ENCODE assay signal across 9 cellular contexts in genomic region chr11:65817312-65817814, GRCh38. TPM values are rescaled to one million over a fixed set of nuclear protein-coding genes. Genes with fewer than 3 reads are reported as not detected.
DNase-seq lines count a peak whose midpoint lies in the region; ATAC-seq and TF ChIP-seq lines count a peak whose summit lies in the region.
"Had no signal": no experiment of that assay in that cellular context is flagged by ENCODE, and none has a peak within 500 bp of the region (broad histone marks: within the 10 kb centered on the region; RNA-seq: fewer than 3 reads in every experiment).

No MANE protein-coding gene starts in this region.

- DNase-seq in NCI-H2227 (lab: John Stamatoyannopoulos, UW; ENCODE audit: unreplicated experiment) (peak; percentile 45), NCI-H2227 treated with DMSO at 0.1 percent for 48 hours (lab: John Stamatoyannopoulos, UW) (no peak), hepatocyte (ENCODE audit: low spot score) (peak; percentile 48), NCI-H526 (lab: John Stamatoyannopoulos, UW) (no peak), RPMI8226 (no peak)
- no peak for DNase-seq in activated CD4-positive, alpha-beta memory T cell treated with anti-CD3 and anti-CD28 coated beads for 36 hours
- DNase-seq in stimulated activated naive CD8-positive, alpha-beta T cell treated with anti-CD3 and anti-CD28 coated beads, Interleukin-15, amount 100 ng/mL, for 72 hours: no peak

- peak overlapping the region; percentile 67 for H3K4me2 ChIP-seq in hepatocyte

- no peaks in the 10 kb centered on the region for H4K20me1 ChIP-seq in hepatocyte (ENCODE audit: insufficient read depth, poor library complexity, severe bottlenecking)

- H3K4me3 ChIP-seq in hepatocyte: peak overlapping the region; percentile 38

- no peaks in the 10 kb centered on the region for H3K4me1 ChIP-seq in hepatocyte (ENCODE audit: insufficient read depth)

- H3K27ac ChIP-seq in hepatocyte: peak overlapping the region; percentile 85

- no peaks in the 10 kb centered on the region for H3K9me2 ChIP-seq in hepatocyte (replicated peaks; ENCODE audit: insufficient read depth)

- no peaks in the 10 kb centered on the region for H3K9me3 ChIP-seq in hepatocyte (ENCODE audit: low read depth)

- TF ChIP-seq CTCF in hepatocyte (IDR thresholded peaks at IDR 0.05; ENCODE audit: poor library complexity): no peak

- peak overlapping the region; percentile 46 for H3K27ac Mint-ChIP-seq in activated CD4-positive, alpha-beta memory T cell treated with anti-CD3 and anti-CD28 coated beads for 36 hours
- no peak overlapping the region for H3K27ac Mint-ChIP-seq in stimulated activated naive CD8-positive, alpha-beta T cell treated with anti-CD3 and anti-CD28 coated beads, Interleukin-15, amount 100 ng/mL, for 72 hours

- no peaks in the 10 kb centered on the region for H3K36me3 Mint-ChIP-seq in activated CD4-positive, alpha-beta memory T cell treated with anti-CD3 and anti-CD28 coated beads for 36 hours

- H3K9me3 Mint-ChIP-seq in activated CD4-positive, alpha-beta memory T cell treated with anti-CD3 and anti-CD28 coated beads for 36 hours: no peaks in the 10 kb centered on the region
- no peaks in the 10 kb centered on the region for H3K9me3 Mint-ChIP-seq in stimulated activated naive CD8-positive, alpha-beta T cell treated with anti-CD3 and anti-CD28 coated beads, Interleukin-15, amount 100 ng/mL, for 72 hours

- peaks cover 10% of the 10 kb centered on the region for H3K4me1 Mint-ChIP-seq in activated CD4-positive, alpha-beta memory T cell treated with anti-CD3 and anti-CD28 coated beads for 36 hours (ENCODE audit: low read depth)
- peaks cover 21% of the 10 kb centered on the region for H3K4me1 Mint-ChIP-seq in stimulated activated naive CD8-positive, alpha-beta T cell treated with anti-CD3 and anti-CD28 coated beads, Interleukin-15, amount 100 ng/mL, for 72 hours

- CTCF ChIA-PET in activated CD4-positive, alpha-beta memory T cell treated with anti-CD3 and anti-CD28 coated beads for 36 hours (lab: Charles Lee): interaction anchor here (0.6 to 6.2 kb wide), 30 partner anchors 9 to 205 kb away, joined by 3 to 126 read pairs (median 5); partner anchors contain the start of genes AP5B1, KAT5, MUS81 and RELA

- no peaks in the 10 kb centered on the region for H3K27me3 ChIP-seq in hepatocyte

- no peak for ATAC-seq in stimulated activated naive CD8-positive, alpha-beta T cell treated with anti-CD3 and anti-CD28 coated beads, Interleukin-15, amount 100 ng/mL, for 72 hours
- no peak for ATAC-seq in HG03095 (IDR thresholded peaks at IDR 0.05; ENCODE audit: unreplicated experiment)

- H3K36me3 ChIP-seq in hepatocyte (replicated peaks; ENCODE audit: insufficient read depth, low read depth): no peaks in the 10 kb centered on the region

- peak overlapping the region; percentile 69 for H3K4me3 Mint-ChIP-seq in activated CD4-positive, alpha-beta memory T cell treated with anti-CD3 and anti-CD28 coated beads for 36 hours
- peak overlapping the region; percentile 81 to 86 for H3K4me3 Mint-ChIP-seq in stimulated activated naive CD8-positive, alpha-beta T cell treated with anti-CD3 and anti-CD28 coated beads, Interleukin-15, amount 100 ng/mL, for 72 hours

- no peaks in the 10 kb centered on the region for H3K27me3 Mint-ChIP-seq in activated CD4-positive, alpha-beta memory T cell treated with anti-CD3 and anti-CD28 coated beads for 36 hours
- H3K27me3 Mint-ChIP-seq in stimulated activated naive CD8-positive, alpha-beta T cell treated with anti-CD3 and anti-CD28 coated beads, Interleukin-15, amount 100 ng/mL, for 72 hours: no peaks in the 10 kb centered on the region

- 51% methylated on average over 5 of the region's 5 CpGs for WGBS in hepatocyte (ENCODE audit: low lambda C conversion rate, missing lambda C conversion rate)

- intact Hi-C loops in activated CD4-positive, alpha-beta memory T cell treated with anti-CD3 and anti-CD28 coated beads for 36 hours (cut with micrococcal nuclease): no loop called here

- peak overlapping the region; percentile 50 for H2AFZ ChIP-seq in hepatocyte

- POLR2A ChIA-PET in activated CD4-positive, alpha-beta memory T cell treated with anti-CD3 and anti-CD28 coated beads for 36 hours (lab: Charles Lee): interaction anchor here (0.6 to 3.4 kb wide), 8 partner anchors 16 to 203 kb away, joined by 3 to 19 read pairs (median 4); partner anchors contain the start of genes AP5B1, CFL1, MAP3K11 and RNASEH2C

- H3K79me2 ChIP-seq in hepatocyte: peaks cover 18% of the 10 kb centered on the region

RNA-seq across cellular contexts. Expression of gene SNX32, which starts 16.4 kb away (rescaled TPM):
- total RNA-seq in activated CD4-positive, alpha-beta memory T cell treated with anti-CD3 and anti-CD28 coated beads for 36 hours: 1 to 10 TPM; 2.0 to 2.7 TPM
- 2.3 and 2.9 TPM in 2 replicates for total RNA-seq in hepatocyte
- 5.1 and 6.0 TPM in 2 replicates for polyA plus RNA-seq in hepatocyte
- total RNA-seq: Daoy had no signal

RNA-seq across cellular contexts. Expression of gene OVOL1, which starts 30.5 kb away (rescaled TPM):
- total RNA-seq in activated CD4-positive, alpha-beta memory T cell treated with anti-CD3 and anti-CD28 coated beads for 36 hours: not detected
- 26.0 and 26.3 TPM in 2 replicates for total RNA-seq in hepatocyte
- polyA plus RNA-seq in hepatocyte: 20.6 and 20.8 TPM in 2 replicates
- total RNA-seq: Daoy had no signal

RNA-seq across cellular contexts. Expression of gene AP5B1, which starts 36.6 kb away (rescaled TPM):
- total RNA-seq in activated CD4-positive, alpha-beta memory T cell treated with anti-CD3 and anti-CD28 coated beads for 36 hours: 10 to 100 TPM; 13.6 to 14.5 TPM
- total RNA-seq in hepatocyte: 19.5 and 20.9 TPM in 2 replicates
- 24.8 and 27.1 TPM in 2 replicates for polyA plus RNA-seq in hepatocyte

RNA-seq across cellular contexts. Expression of gene CFL1, which starts 40.6 kb away (rescaled TPM):
- 1,000 to 10,000 TPM; 1,166 to 1,191 TPM for total RNA-seq in activated CD4-positive, alpha-beta memory T cell treated with anti-CD3 and anti-CD28 coated beads for 36 hours
- 720 and 758 TPM in 2 replicates for total RNA-seq in hepatocyte
- 1,698 and 1,708 TPM in 2 replicates for polyA plus RNA-seq in hepatocyte

RNA-seq across cellular contexts. Expression of gene MUS81, which starts 42.9 kb away (rescaled TPM):
- total RNA-seq in activated CD4-positive, alpha-beta memory T cell treated with anti-CD3 and anti-CD28 coated beads for 36 hours: 10 to 100 TPM; 69.8 to 71.7 TPM
- 22.3 and 23.8 TPM in 2 replicates for total RNA-seq in hepatocyte
- 47.0 and 51.7 TPM in 2 replicates for polyA plus RNA-seq in hepatocyte

Comparison
In these comparisons a context has a peak if more than half of its experiments do, and no peak if none do; other contexts are left out.
1. DNase-seq: peak in NCI-H2227 (single experiment) and hepatocyte (single experiment); none in NCI-H2227 treated with DMSO at 0.1 percent for 48 hours (single experiment), activated CD4-positive, alpha-beta memory T cell treated with anti-CD3 and anti-CD28 coated beads for 36 hours (single experiment), stimulated activated naive CD8-positive, alpha-beta T cell treated with anti-CD3 and anti-CD28 coated beads, Interleukin-15, amount 100 ng/mL, for 72 hours (0 of 2), NCI-H526 (0 of 2) and RPMI8226 (single experiment).
2. RNA of gene OVOL1, which starts 30.5 kb away (total RNA-seq): 26.0 to 26.3 TPM in hepatocyte; not detected in activated CD4-positive, alpha-beta memory T cell treated with anti-CD3 and anti-CD28 coated beads for 36 hours; every median in the first group is over 10 times any median in the second.